Comparison of ENCODE assay signal across 19 cellular contexts in the genomic region with DNA sequence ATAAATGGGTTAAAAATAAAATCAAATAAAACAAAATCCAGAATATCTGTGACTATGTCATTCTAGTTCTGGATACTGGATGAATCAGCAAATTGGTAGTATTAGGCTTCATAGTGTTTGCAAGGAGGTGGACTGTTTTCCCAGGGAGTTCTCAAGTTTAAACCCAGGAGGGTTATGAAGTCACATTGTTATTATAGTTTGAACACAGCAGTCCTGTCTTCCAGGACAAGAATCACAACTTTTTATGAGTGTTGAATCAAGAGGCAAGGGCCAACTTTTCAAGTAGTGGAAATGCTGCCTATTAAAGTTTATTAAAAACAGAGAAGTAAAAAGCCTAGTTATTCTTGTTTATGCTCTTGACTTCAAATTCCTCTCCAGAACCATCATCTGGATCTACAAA.
DNase-seq lines count a peak whose midpoint lies in the region; ATAC-seq, FAIRE-seq and TF ChIP-seq lines count a peak whose summit lies in the region.
"Had no signal": no experiment of that assay in that cellular context is flagged by ENCODE, and none has a peak within 500 bp of the region (broad histone marks: within the 10 kb centered on the region; RNA-seq: fewer than 3 reads in every experiment).

No MANE protein-coding gene starts in this region.

- no peak for DNase-seq in K562 (ENCODE audit: extremely low read depth in 1 of 4, low spot score in 3 of 4)
- DNase-seq in prostate gland (ENCODE audit: low spot score), result peak; percentile 10
- peak in 1 of 2 donors; percentile 12 for DNase-seq in thyroid gland
- DNase-seq in substantia nigra (lab: John Stamatoyannopoulos, UW), result no peak
- DNase-seq: CD4-positive, alpha-beta T cell; CD8-positive, alpha-beta memory T cell; DMS 273 treated with DMSO at 0.1 percent for 48 hours; DMS79; EL; GDM1; GOT3; HFFc6 had no signal

- H3K4me3 ChIP-seq in K562 (no peak overlapping the region), prostate gland (no peak overlapping the region), thyroid gland (replicated peaks in 1 of 3) (no peak overlapping the region)
- H3K4me3 ChIP-seq: BLaER1 treated with 17β-estradiol and CSF1 and Interleukin-3, amounts not matched to agents 10 nM and 100 nM; GM12878; HAP-1 had no signal

- peaks cover 0 to 3% of the 10 kb centered on the region in 2 experiments; a peak in 2 of 5 replicates for H3K4me1 ChIP-seq in K562 (replicated peaks in 1 of 2; ENCODE audit: control insufficient read depth in 2 of 2, insufficient read depth in 2 of 2, low read length in 2 of 2)
- no peaks in the 10 kb centered on the region for H3K4me1 ChIP-seq in prostate gland (replicated peaks)
- H3K4me1 ChIP-seq in thyroid gland, result peaks cover 18 to 23% of the 10 kb centered on the region in 2 donors
- H3K4me1 ChIP-seq: BLaER1 treated with 17β-estradiol and CSF1 and Interleukin-3, amounts not matched to agents 10 nM and 100 nM; HAP-1 had no signal

- TF ChIP-seq EP300 in K562 (IDR thresholded peaks at IDR 0.05; ENCODE audit: low read length), result no peak

- H3K79me2 ChIP-seq in K562 (ENCODE audit: control insufficient read depth, insufficient read depth, low read length), result no peaks in the 10 kb centered on the region

- no peak overlapping the region for H3K4me2 ChIP-seq in K562 (ENCODE audit: insufficient read depth, low read length)
- H3K4me2 ChIP-seq: BLaER1 treated with 17β-estradiol and CSF1 and Interleukin-3, amounts not matched to agents 10 nM and 100 nM had no signal

- H3K9me3 ChIP-seq in K562 (replicated peaks; ENCODE audit: control insufficient read depth, insufficient read depth, low read depth, low read length) (no peaks in the 10 kb centered on the region), prostate gland (no peaks in the 10 kb centered on the region), thyroid gland (no peaks in the 10 kb centered on the region)
- H3K9me3 ChIP-seq: HAP-1 had no signal

- BruUV-seq in K562 (replicated peaks; lab: Mats Ljungman, UMichigan), result no TSS peak

- no peak for TF ChIP-seq RAD21 in K562 (CRISPR knock-in tag; conservative IDR thresholded peaks at IDR 0.05 in 1 of 2, IDR thresholded peaks at IDR 0.05 in 1 of 2)

- intact Hi-C loops in K562 (cut with micrococcal nuclease) (no loop called here), prostate gland (cut with DNase I) (no loop called here), thyroid gland (cut with DNase I) (no loop called here)

- FAIRE-seq in K562 (lab: Jason Lieb, UNC), result no peak
- FAIRE-seq: D721Med, GM12878, H54 had no signal

- H2AFZ ChIP-seq in K562 (ENCODE audit: low read depth, low read length), result no peak overlapping the region

- POLR2A ChIA-PET in K562 (lab: Yijun Ruan, JAX), result no interaction called here

- H3K27ac ChIP-seq in K562 (ENCODE audit: extremely low read depth, low read depth, low read length) (no peak overlapping the region), prostate gland (peak overlapping the region in 1 of 2 donors; percentile 11), thyroid gland (peak overlapping the region; percentile 61 to 84 (median 68)), substantia nigra (ENCODE audit: low read depth, low read length, poor library complexity, severe bottlenecking) (no peak overlapping the region)
- H3K27ac ChIP-seq: BLaER1 treated with 17β-estradiol and CSF1 and Interleukin-3, amounts not matched to agents 10 nM and 100 nM had no signal

- TF ChIP-seq POLR2A in K562 (conservative IDR thresholded peaks at IDR 0.05) (no peak), prostate gland (IDR thresholded peaks at IDR 0.05) (no peak), thyroid gland (IDR thresholded peaks at IDR 0.05) (no peak)

- H3K9ac ChIP-seq in K562 (ENCODE audit: insufficient read depth in 1 of 2, low read depth in 2 of 2, low read length in 2 of 2), result no peak overlapping the region
- H3K9ac ChIP-seq: BLaER1 treated with 17β-estradiol and CSF1 and Interleukin-3, amounts not matched to agents 10 nM and 100 nM had no signal

- CTCF ChIA-PET in K562 (lab: Yijun Ruan, JAX; ENCODE audit: low intra/inter-chr PET ratio), result no interaction called here

- H3K27me3 ChIP-seq in K562 (ENCODE audit: control insufficient read depth in 2 of 2, insufficient read depth in 2 of 2, low read length in 2 of 2), result no peaks in the 10 kb centered on the region
- no peaks in the 10 kb centered on the region for H3K27me3 ChIP-seq in prostate gland (replicated peaks; ENCODE audit: insufficient read depth)
- no peaks in the 10 kb centered on the region for H3K27me3 ChIP-seq in thyroid gland
- H3K27me3 ChIP-seq: BLaER1 treated with 17β-estradiol and CSF1 and Interleukin-3, amounts not matched to agents 10 nM and 100 nM had no signal

- no peaks in the 10 kb centered on the region for H4K20me1 ChIP-seq in K562 (replicated peaks; ENCODE audit: control insufficient read depth, insufficient read depth, low read length)
- H4K20me1 ChIP-seq: BLaER1 treated with 17β-estradiol and CSF1 and Interleukin-3, amounts not matched to agents 10 nM and 100 nM had no signal

- ATAC-seq in K562 (no peak), GM18867 (IDR thresholded peaks at IDR 0.05; ENCODE audit: unreplicated experiment) (no peak), HG02759 (IDR thresholded peaks at IDR 0.05; ENCODE audit: unreplicated experiment) (no peak)
- ATAC-seq: GM12878 had no signal

- no peaks in the 10 kb centered on the region for H3K36me3 ChIP-seq in K562 (ENCODE audit: control insufficient read depth, insufficient read depth, low read length)
- no peaks in the 10 kb centered on the region for H3K36me3 ChIP-seq in prostate gland
- H3K36me3 ChIP-seq in thyroid gland, result no peaks in the 10 kb centered on the region
- H3K36me3 ChIP-seq: BLaER1 treated with 17β-estradiol and CSF1 and Interleukin-3, amounts not matched to agents 10 nM and 100 nM; HAP-1 had no signal

- no peaks in the 10 kb centered on the region for H3K9me1 ChIP-seq in K562 (ENCODE audit: control insufficient read depth, insufficient read depth, low read length)

- in situ Hi-C loops in K562 (cut with MboI), result no loop called here

- TF ChIP-seq CTCF in K562 (IDR thresholded peaks at IDR 0.05 in 2 of 3, conservative IDR thresholded peaks at IDR 0.05 in 1 of 3; ENCODE audit: insufficient read depth in 2 of 3, low read depth in 1 of 3, low read length in 3 of 3), result no peak
- no peak for TF ChIP-seq CTCF in prostate gland (IDR thresholded peaks at IDR 0.05)
- no peak for TF ChIP-seq CTCF in thyroid gland (IDR thresholded peaks at IDR 0.05)

TF ChIP-seq in K562, 482 proteins besides CTCF, POLR2A, EP300 and RAD21:
- TF ChIP-seq MAFG (tag; conservative IDR thresholded peaks at IDR 0.05) (peak; percentile 44), CAMTA2 (CRISPR knock-in tag; conservative IDR thresholded peaks at IDR 0.05) (no peak), C11orf30 (IDR thresholded peaks at IDR 0.05; ENCODE audit: low read depth) (peak; percentile 24), HOXB6 (CRISPR knock-in tag; IDR thresholded peaks at IDR 0.05; ENCODE audit: borderline replicate concordance) (no peak), E2F8 (IDR thresholded peaks at IDR 0.05; ENCODE audit: low read depth, partially characterized antibody) (no peak)

Comparison
In these comparisons a context has a peak if more than half of its experiments do, and no peak if none do; other contexts are left out.
1. H3K27ac ChIP-seq: peak in thyroid gland (3 of 3); none in K562 (single experiment) and substantia nigra (single experiment).